In the genomic region with DNA sequence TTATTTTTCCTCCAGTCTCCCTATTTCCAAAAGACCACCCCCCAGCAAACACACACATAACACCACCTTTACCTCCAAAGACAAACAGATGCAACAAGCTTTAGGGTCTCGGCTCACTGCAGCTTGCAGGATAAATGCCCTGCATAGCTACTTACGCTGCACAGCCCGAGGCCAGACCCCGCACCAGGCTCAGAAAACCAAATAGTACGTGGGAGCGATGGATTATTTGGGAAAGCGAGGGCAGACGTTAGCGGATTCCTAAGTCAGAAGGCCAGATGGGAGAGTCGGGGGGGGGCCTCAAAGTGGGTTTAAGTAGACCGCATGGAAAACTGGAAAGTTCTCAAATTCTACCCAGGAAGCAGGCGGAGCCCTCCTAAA, we compare ENCODE assay signal across 7 cellular contexts. TPM values are rescaled to one million over a fixed set of nuclear protein-coding genes. Genes with fewer than 3 reads are reported as not detected.
A peak's percentile ranks its signal among the peaks of the same experiment; 100 is the strongest.
DNase-seq lines count a peak whose midpoint lies in the region; TF ChIP-seq lines count a peak whose summit lies in the region.

No MANE protein-coding gene starts in this region.

- POLR2A ChIA-PET in HEK293T (lab: Yijun Ruan, JAX) = interaction anchor here (0.6 to 1.1 kb wide), 3 partner anchors 8 to 290 kb away, joined by 3 to 4 read pairs (median 3); no protein-coding TSS in a partner anchor

- H2BK5ac ChIP-seq in H9 (ENCODE audit: insufficient read length, low read length) = no peak overlapping the region

- H2BK120ac ChIP-seq in H9 (ENCODE audit: low read depth, low read length, poor library complexity, severe bottlenecking) = no peak overlapping the region

- H3K4me3 ChIP-seq in SU-DHL-6 (ENCODE audit: insufficient read depth, low read length, poor library complexity, severe bottlenecking) (peak overlapping the region; percentile 97), neural progenitor cell (peak overlapping the region; percentile 86)

- H3K4me1 Mint-ChIP-seq in H9 = peaks cover 10 to 16% of the 10 kb centered on the region in 2 experiments
- peaks cover 16% of the 10 kb centered on the region for H3K4me1 Mint-ChIP-seq in neural progenitor cell

- H3K36me3 Mint-ChIP-seq in H9 (ENCODE audit: insufficient read depth in 1 of 3, low read depth in 3 of 3) = peaks cover 6 to 15% (median 8%) of the 10 kb centered on the region in 3 experiments
- peaks cover 8% of the 10 kb centered on the region for H3K36me3 Mint-ChIP-seq in neural progenitor cell

- H3K36me3 ChIP-seq in SU-DHL-6 (ENCODE audit: low read length) = no peaks in the 10 kb centered on the region
- no peaks in the 10 kb centered on the region for H3K36me3 ChIP-seq in neural progenitor cell

- CTCF ChIA-PET in HEK293T (lab: Yijun Ruan, JAX) = no interaction called here

- H3K14ac ChIP-seq in H9 (ENCODE audit: insufficient read depth, low read length) = peak overlapping the region; percentile 94

- H3K23me2 ChIP-seq in H9 (ENCODE audit: insufficient read length, low read depth, low read length, poor library complexity, severe bottlenecking) = peaks cover 8% of the 10 kb centered on the region

- H3K4me1 ChIP-seq in H9 (ENCODE audit: insufficient read depth, low read length) (peaks cover 5% of the 10 kb centered on the region; the same call in 1 of the 2 replicates), neural progenitor cell (peaks cover 4% of the 10 kb centered on the region)

- intact Hi-C loops in posterior vena cava (cut with DNase I) = no loop called here

- H3K4me3 Mint-ChIP-seq in H9 = peak overlapping the region; percentile 88 to 95
- H3K4me3 Mint-ChIP-seq in neural progenitor cell = peak overlapping the region; percentile 96

- peaks cover 1% of the 10 kb centered on the region; the same call in 1 of the 2 replicates for H3K27me3 Mint-ChIP-seq in H9 (ENCODE audit: low read depth)
- no peaks in the 10 kb centered on the region for H3K27me3 Mint-ChIP-seq in neural progenitor cell (ENCODE audit: insufficient read depth, low read depth)

- H4K5ac ChIP-seq in H9 (ENCODE audit: insufficient read length, low read depth, low read length) = no peak overlapping the region

- H2AFZ ChIP-seq in H9 (ENCODE audit: low read length) (no peak overlapping the region), SU-DHL-6 (ENCODE audit: low read depth, low read length, severe bottlenecking) (peak overlapping the region; percentile 79), neural progenitor cell (replicated peaks) (peak overlapping the region; percentile 99)

- H3K27me3 ChIP-seq in H9 (ENCODE audit: insufficient read depth, low read length) (no peaks in the 10 kb centered on the region), SU-DHL-6 (ENCODE audit: low read length) (no peaks in the 10 kb centered on the region), neural progenitor cell (no peaks in the 10 kb centered on the region)

- no peaks in the 10 kb centered on the region for H4K20me1 ChIP-seq in H9 (ENCODE audit: control insufficient read depth, insufficient read depth, insufficient read length)
- H4K20me1 ChIP-seq in SU-DHL-6 (ENCODE audit: low read depth, low read length) = no peaks in the 10 kb centered on the region; the same call in 1 of the 2 replicates
- H4K20me1 ChIP-seq in neural progenitor cell (ENCODE audit: low read depth) = peaks cover 50% of the 10 kb centered on the region

- H3K9me2 ChIP-seq in SU-DHL-6 (replicated peaks; ENCODE audit: insufficient read depth, low read length) = no peaks in the 10 kb centered on the region

- H3K79me1 ChIP-seq in H9 (ENCODE audit: insufficient read depth, low read depth, low read length, poor library complexity, severe bottlenecking) = peaks cover 24% of the 10 kb centered on the region

- H3K9me3 Mint-ChIP-seq in H9 (no peaks in the 10 kb centered on the region; a peak in 1 of 5 replicates), neural progenitor cell (no peaks in the 10 kb centered on the region)

- no peak overlapping the region for H3K4ac ChIP-seq in H9 (ENCODE audit: low read depth, low read length)

- DNase-seq in H9 = no peak
- no peak for DNase-seq in epithelial cell of prostate (ENCODE audit: low read depth, low spot score)
- peak; percentile 44 for DNase-seq in neural progenitor cell (ENCODE audit: low spot score)
- DNase-seq in HEK293T (ENCODE audit: extremely low spot score) = no peak
- DNase-seq in GM10266 (ENCODE audit: extremely low spot score) = no peak
- no peak for DNase-seq in posterior vena cava (ENCODE audit: low spot score)

- no CpG with 5 or more reads among the region's 12 CpGs for WGBS in H9 (ENCODE audit: extremely low coverage, insufficient read length, low lambda C conversion rate)

- H3K23ac ChIP-seq in H9 (ENCODE audit: insufficient read length, low read depth, low read length) = no peak overlapping the region

- no peak overlapping the region for H4K8ac ChIP-seq in H9 (replicated peaks; ENCODE audit: insufficient read length, low read depth, low read length)

- H2BK20ac ChIP-seq in H9 (ENCODE audit: low read depth, low read length, poor library complexity, severe bottlenecking) = no peak overlapping the region

- H3K9ac ChIP-seq in H9 (ENCODE audit: extremely low read depth, insufficient read length, low read length) (peak overlapping the region; percentile 97), SU-DHL-6 (ENCODE audit: low read length) (peak overlapping the region; percentile 86), neural progenitor cell (peak overlapping the region; percentile 83)

- H3K56ac ChIP-seq in H9 (ENCODE audit: insufficient read length, low read depth, low read length) = no peak overlapping the region

- H2BK12ac ChIP-seq in H9 (ENCODE audit: insufficient read length, low read depth, low read length) = no peak overlapping the region

- H3K27ac Mint-ChIP-seq in H9 = peak overlapping the region; percentile 33 to 97 (median 88); a peak in 6 of 7 replicates
- H3K27ac Mint-ChIP-seq in neural progenitor cell = peak overlapping the region; percentile 94

- H4K91ac ChIP-seq in H9 (ENCODE audit: insufficient read length, low read depth, low read length) = no peak overlapping the region

- H2AK5ac ChIP-seq in H9 (ENCODE audit: insufficient read length, low read length) = no peak overlapping the region

- H3K9me3 ChIP-seq in H9 (ENCODE audit: control insufficient read depth, low read depth, low read length) = no peaks in the 10 kb centered on the region
- H3K9me3 ChIP-seq in SU-DHL-6 (ENCODE audit: insufficient read depth, low read length) = no peaks in the 10 kb centered on the region
- H3K9me3 ChIP-seq in neural progenitor cell (ENCODE audit: low read depth) = no peaks in the 10 kb centered on the region

- no peak overlapping the region for H3T11ph ChIP-seq in H9 (ENCODE audit: low read length)

- H3K79me2 ChIP-seq in H9 (ENCODE audit: insufficient read depth, low read length) (peaks cover 43% of the 10 kb centered on the region), SU-DHL-6 (ENCODE audit: insufficient read depth, low read length) (peaks cover 55% of the 10 kb centered on the region), neural progenitor cell (ENCODE audit: low read depth) (peaks cover 65% of the 10 kb centered on the region)

- H3K27ac ChIP-seq in H9 (ENCODE audit: insufficient read length, low read depth, low read length) = no peak overlapping the region
- H3K27ac ChIP-seq in SU-DHL-6 (ENCODE audit: low read depth, low read length) = peak overlapping the region; percentile 73
- peak overlapping the region; percentile 67 for H3K27ac ChIP-seq in epithelial cell of prostate
- H3K27ac ChIP-seq in neural progenitor cell = no peak overlapping the region

- TF ChIP-seq CTCF in H9 (conservative IDR thresholded peaks at IDR 0.05) (no peak), SU-DHL-6 (IDR thresholded peaks at IDR 0.05; ENCODE audit: insufficient read depth, low read length, poor library complexity, severe bottlenecking) (no peak), neural progenitor cell (IDR thresholded peaks at IDR 0.05) (no peak), GM10266 (IDR thresholded peaks at IDR 0.05; ENCODE audit: control insufficient read depth, insufficient read depth, low read depth, missing control alignments) (no peak)

- H3K18ac ChIP-seq in H9 (ENCODE audit: insufficient read length, low read depth, low read length) = peak overlapping the region; percentile 15

- no peak overlapping the region for H2BK15ac ChIP-seq in H9 (ENCODE audit: low read depth, low read length)

- H3K4me2 ChIP-seq in H9 (ENCODE audit: insufficient read depth, insufficient read length, low read length) (peak overlapping the region; percentile 97), SU-DHL-6 (ENCODE audit: low read depth, low read length, poor library complexity, severe bottlenecking) (peak overlapping the region; percentile 80), neural progenitor cell (peak overlapping the region; percentile 88)

- H3F3A ChIP-seq in SU-DHL-6 (ENCODE audit: insufficient read depth) (0 out of 2 replicates have a peak, but pooled peaks cover 9% of the 10 kb centered on the region), neural progenitor cell (ENCODE audit: low read depth) (no peaks in the 10 kb centered on the region)

TF ChIP-seq in HEK293T, 16 proteins besides CTCF, POLR2A, EP300 and RAD21:
- TF ChIP-seq ZNF384 (IDR thresholded peaks at IDR 0.05) (no peak), ELF4 (IDR thresholded peaks at IDR 0.05) (no peak), FOXM1 (IDR thresholded peaks at IDR 0.05; ENCODE audit: borderline replicate concordance) (no peak), LEF1 (IDR thresholded peaks at IDR 0.05; ENCODE audit: borderline replicate concordance) (no peak), HDGF (IDR thresholded peaks at IDR 0.05; ENCODE audit: borderline replicate concordance) (no peak), FOXA1 (IDR thresholded peaks at IDR 0.05) (no peak), SP1 (IDR thresholded peaks at IDR 0.05) (no peak)

RNA-seq across cellular contexts. Expression of gene SFT2D1, which starts 0.4 kb away (rescaled TPM):
- total RNA-seq in H9 (2021) (39.1 and 40.2 TPM in 2 replicates), neural progenitor cell (ENCODE audit: low replicate concordance) (38.1 and 48.9 TPM in 2 replicates), posterior vena cava (10 to 100 TPM; 28.6 to 29.2 TPM)

RNA-seq across cellular contexts. Expression of gene PRR18, which starts 33.7 kb away (rescaled TPM):
- total RNA-seq in H9 (2021) = 0.11 TPM in 1 of 2 replicates, not detected in the other
- total RNA-seq in neural progenitor cell (ENCODE audit: low replicate concordance) = 0.13 and 0.40 TPM in 2 replicates
- under 1 TPM in 1 of 2 donors, not detected in 1; 0.95 TPM for total RNA-seq in posterior vena cava

RNA-seq across cellular contexts. Expression of gene MPC1, which starts 40.8 kb away (rescaled TPM):
- 9.7 and 10.0 TPM in 2 replicates for total RNA-seq in H9 (2021)
- total RNA-seq in neural progenitor cell (ENCODE audit: low replicate concordance) = 9.4 and 13.2 TPM in 2 replicates
- 10 to 100 TPM; 50.9 to 66.3 TPM for total RNA-seq in posterior vena cava

Comparison
In these comparisons a context has a peak if more than half of its experiments do, and no peak if none do; other contexts are left out.
1. H3K27ac ChIP-seq: peak in SU-DHL-6 (single experiment) and epithelial cell of prostate (single experiment); none in H9 (single experiment) and neural progenitor cell (single experiment).
2. Peak in every context shown above with its lines, with median percentiles within 50 percentile points of each other: H3K4me2 ChIP-seq and H3K9ac ChIP-seq.